Comparison of ENCODE assay signal across 1 cellular context in genomic region chrX:140510895-140511295, GRCh38.
TF ChIP-seq lines count a peak whose summit lies in the region.

No MANE protein-coding gene starts in this region.

TF ChIP-seq in GM23338, 12 proteins besides CTCF, POLR2A, EP300 and RAD21 (continued from another document):
- TF ChIP-seq ZNF462 (CRISPR knock-in tag; IDR thresholded peaks at IDR 0.05): no peak
TF ChIP-seq in GM23338: peak in this region for 1.
